26 cellular contexts compared by ENCODE assay signal in the genomic region with DNA sequence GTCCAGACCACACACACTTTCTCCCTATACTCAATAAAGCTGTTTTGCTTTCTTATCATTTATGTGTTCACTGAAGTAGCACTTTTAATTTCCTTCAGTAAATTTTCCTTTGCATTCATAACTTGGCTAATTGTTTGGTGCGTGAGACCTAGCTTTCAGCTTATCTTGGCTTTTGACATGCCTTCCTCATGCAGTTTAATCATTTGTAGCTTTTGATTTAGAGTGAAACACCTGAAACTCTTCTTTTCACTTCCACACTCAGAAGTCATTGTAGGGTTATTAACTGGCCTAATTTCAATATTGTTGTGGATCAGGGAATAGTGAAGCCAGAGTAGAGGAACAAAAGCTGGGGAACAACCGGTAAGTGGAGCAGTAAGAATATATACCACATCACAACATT.
DNase-seq lines count a peak whose midpoint lies in the region; ATAC-seq and TF ChIP-seq lines count a peak whose summit lies in the region.
"Had no signal": no experiment of that assay in that cellular context is flagged by ENCODE, and none has a peak within 500 bp of the region (broad histone marks: within the 10 kb centered on the region; RNA-seq: fewer than 3 reads in every experiment).

No MANE protein-coding gene starts in this region.

- no peak overlapping the region for H3K4me2 ChIP-seq in Karpas-422 (ENCODE audit: low read depth, low read length, poor library complexity, severe bottlenecking)
- H3K4me2 ChIP-seq: GM23338 had no signal

- H3K27me3 Mint-ChIP-seq in Calu3 (ENCODE audit: unreplicated experiment) = no peaks in the 10 kb centered on the region
- H3K27me3 Mint-ChIP-seq: activated B cell treated with CpG ODN at 0.5 μM for 24 hours; CD4-positive, alpha-beta memory T cell; type B pancreatic cell had no signal

- H3K27ac ChIP-seq in Karpas-422 (ENCODE audit: low read length) = no peak overlapping the region
- H3K27ac ChIP-seq: brain microvascular endothelial cell, dorsolateral prefrontal cortex, HL-60, pancreas, right atrium auricular region, SJSA1 had no signal

- H3K79me2 ChIP-seq in Karpas-422 (ENCODE audit: low read length) = no peaks in the 10 kb centered on the region

- H3K27ac Mint-ChIP-seq in Calu3 (ENCODE audit: unreplicated experiment) = peak overlapping the region; percentile 64
- no peak overlapping the region for H3K27ac Mint-ChIP-seq in stimulated activated effector memory CD8-positive, alpha-beta T cell treated with anti-CD3 and anti-CD28 coated beads, Interleukin-12 subunit alpha, Interleukin-12 subunit beta, amount 100 ng/mL, for 72 hours
- H3K27ac Mint-ChIP-seq: activated B cell treated with CpG ODN at 0.5 μM for 24 hours; activated naive CD4-positive, alpha-beta T cell treated with anti-CD3 and anti-CD28 coated beads for 36 hours; CD4-positive, alpha-beta memory T cell; GM23338; T-cell; type B pancreatic cell had no signal

- no peaks in the 10 kb centered on the region for H3K27me3 ChIP-seq in Karpas-422 (ENCODE audit: low read length)
- H3K27me3 ChIP-seq: brain microvascular endothelial cell, dorsolateral prefrontal cortex, pancreas, right atrium auricular region, SJSA1 had no signal

- no TSS peak for BruUV-seq in Calu3 (replicated peaks; lab: Mats Ljungman, UMichigan)

- peaks cover 29% of the 10 kb centered on the region for H3K4me1 ChIP-seq in Karpas-422 (ENCODE audit: low read length)
- H3K4me1 ChIP-seq: right atrium auricular region, SJSA1 had no signal

- no peak for DNase-seq in Calu3
- DNase-seq in Karpas-422 = no peak
- no peak for DNase-seq in stimulated activated effector memory CD8-positive, alpha-beta T cell treated with anti-CD3 and anti-CD28 coated beads, Interleukin-12 subunit alpha, Interleukin-12 subunit beta, amount 100 ng/mL, for 72 hours (ENCODE audit: low spot score in 2 of 2)
- no peak for DNase-seq in KBM-7
- no peak for DNase-seq in GM19238 (ENCODE audit: insufficient read length, low spot score)
- DNase-seq in NCI-H2171 (lab: John Stamatoyannopoulos, UW) = no peak
- DNase-seq: activated B cell treated with CpG ODN at 0.5 μM for 24 hours; activated naive CD4-positive, alpha-beta T cell treated with anti-CD3 and anti-CD28 coated beads for 36 hours; AML-193; brain microvascular endothelial cell; CD4-positive, alpha-beta memory T cell; DMS 273 treated with DMSO at 0.1 percent for 48 hours; dorsolateral prefrontal cortex; left cardiac atrium; NCI-H146; NCI-H524; pancreas; stimulated activated CD4-positive, alpha-beta T cell treated with anti-CD3 and anti-CD28 coated beads, Interleukin-2, amount 100 ng/mL, for 24 hours; T-cell had no signal

- ATAC-seq in GM18909 (IDR thresholded peaks at IDR 0.05; ENCODE audit: poor library complexity, unreplicated experiment) (peak; percentile 49), GM21737 (IDR thresholded peaks at IDR 0.05; ENCODE audit: unreplicated experiment) (peak; percentile 39)
- no peak for ATAC-seq in stimulated activated effector memory CD8-positive, alpha-beta T cell treated with anti-CD3 and anti-CD28 coated beads, Interleukin-12 subunit alpha, Interleukin-12 subunit beta, amount 100 ng/mL, for 72 hours
- ATAC-seq: GM23338, left cardiac atrium, pancreas, T-cell had no signal

- H3K9me3 ChIP-seq in Karpas-422 (ENCODE audit: low read length) = no peaks in the 10 kb centered on the region
- H3K9me3 ChIP-seq: pancreas, right atrium auricular region, SJSA1 had no signal

- in situ Hi-C loops in KBM-7 (cut with MboI; ENCODE audit: low pct_unique_long_range_greater_than_20kb, low sequenced_read_pairs) = no loop called here

- peaks cover 72% of the 10 kb centered on the region for H3K4me1 Mint-ChIP-seq in Calu3 (ENCODE audit: low read depth, unreplicated experiment)
- no peaks in the 10 kb centered on the region for H3K4me1 Mint-ChIP-seq in stimulated activated effector memory CD8-positive, alpha-beta T cell treated with anti-CD3 and anti-CD28 coated beads, Interleukin-12 subunit alpha, Interleukin-12 subunit beta, amount 100 ng/mL, for 72 hours
- H3K4me1 Mint-ChIP-seq: CD4-positive, alpha-beta memory T cell had no signal

- H3K36me3 ChIP-seq in Karpas-422 (ENCODE audit: insufficient read depth, low read length) = no peaks in the 10 kb centered on the region
- H3K36me3 ChIP-seq: brain microvascular endothelial cell, pancreas, right atrium auricular region, SJSA1 had no signal

- peaks cover 5% of the 10 kb centered on the region for H3K36me3 Mint-ChIP-seq in Calu3 (ENCODE audit: insufficient read depth, unreplicated experiment)
- no peaks in the 10 kb centered on the region for H3K36me3 Mint-ChIP-seq in stimulated activated effector memory CD8-positive, alpha-beta T cell treated with anti-CD3 and anti-CD28 coated beads, Interleukin-12 subunit alpha, Interleukin-12 subunit beta, amount 100 ng/mL, for 72 hours
- H3K36me3 Mint-ChIP-seq: CD4-positive, alpha-beta memory T cell; type B pancreatic cell had no signal

- intact Hi-C loops in Calu3 (cut with micrococcal nuclease; ENCODE audit: unreplicated experiment) = loop anchor here (2.0 kb wide), 1 partner anchor 166 kb away; no protein-coding TSS in a partner anchor

- H3K9me3 Mint-ChIP-seq in Calu3 (ENCODE audit: low read depth, unreplicated experiment) = peaks cover 8% of the 10 kb centered on the region
- H3K9me3 Mint-ChIP-seq in stimulated activated effector memory CD8-positive, alpha-beta T cell treated with anti-CD3 and anti-CD28 coated beads, Interleukin-12 subunit alpha, Interleukin-12 subunit beta, amount 100 ng/mL, for 72 hours = peaks cover 2% of the 10 kb centered on the region
- H3K9me3 Mint-ChIP-seq: type B pancreatic cell had no signal

- CTCF ChIA-PET in Calu3 (lab: Charles Lee) = interaction anchor here (0.6 to 1.0 kb wide), 3 partner anchors 11 to 1441 kb away, joined by 3 to 4 read pairs (median 4); no protein-coding TSS in a partner anchor

- H4K20me1 ChIP-seq in Karpas-422 (ENCODE audit: insufficient read depth, low read depth, low read length) = no peaks in the 10 kb centered on the region

- no peak overlapping the region for H3K4me3 ChIP-seq in Karpas-422 (ENCODE audit: low read length)
- H3K4me3 ChIP-seq: dorsolateral prefrontal cortex, GM23338, pancreas, right atrium auricular region, SJSA1 had no signal

- H2AFZ ChIP-seq in Karpas-422 (ENCODE audit: low read length) = peak overlapping the region; percentile 31; the same call in 1 of the 2 replicates
- H2AFZ ChIP-seq: GM23338 had no signal

- no peaks in the 10 kb centered on the region for H3K9me2 ChIP-seq in Karpas-422 (replicated peaks; ENCODE audit: insufficient read depth, low read length)

- peak overlapping the region; percentile 4 for H3K4me3 Mint-ChIP-seq in Calu3 (ENCODE audit: low read depth, unreplicated experiment)
- no peak overlapping the region for H3K4me3 Mint-ChIP-seq in stimulated activated effector memory CD8-positive, alpha-beta T cell treated with anti-CD3 and anti-CD28 coated beads, Interleukin-12 subunit alpha, Interleukin-12 subunit beta, amount 100 ng/mL, for 72 hours
- H3K4me3 Mint-ChIP-seq: activated B cell treated with CpG ODN at 0.5 μM for 24 hours; activated naive CD4-positive, alpha-beta T cell treated with anti-CD3 and anti-CD28 coated beads for 36 hours; CD4-positive, alpha-beta memory T cell; GM23338; T-cell; type B pancreatic cell had no signal

- TF ChIP-seq CTCF in Calu3 (IDR thresholded peaks at IDR 0.05; ENCODE audit: unreplicated experiment) = no peak

- no peak overlapping the region for H3K9ac ChIP-seq in Karpas-422 (ENCODE audit: low read length)
